Comparison of ENCODE assay signal across 1 cellular context in genomic region chr3:13300546-13301294, GRCh38.
TF ChIP-seq lines count a peak whose summit lies in the region.

No MANE protein-coding gene starts in this region.

TF ChIP-seq in H1, 55 proteins besides CTCF, POLR2A, EP300 and RAD21:
- TF ChIP-seq KDM1A (IDR thresholded peaks at IDR 0.05; ENCODE audit: borderline replicate concordance, low read length) (peak; percentile 12; the same call in 1 of the 2 replicates), SUZ12 (IDR thresholded peaks at IDR 0.05; ENCODE audit: low read length) (no peak)
